In the genomic region with DNA sequence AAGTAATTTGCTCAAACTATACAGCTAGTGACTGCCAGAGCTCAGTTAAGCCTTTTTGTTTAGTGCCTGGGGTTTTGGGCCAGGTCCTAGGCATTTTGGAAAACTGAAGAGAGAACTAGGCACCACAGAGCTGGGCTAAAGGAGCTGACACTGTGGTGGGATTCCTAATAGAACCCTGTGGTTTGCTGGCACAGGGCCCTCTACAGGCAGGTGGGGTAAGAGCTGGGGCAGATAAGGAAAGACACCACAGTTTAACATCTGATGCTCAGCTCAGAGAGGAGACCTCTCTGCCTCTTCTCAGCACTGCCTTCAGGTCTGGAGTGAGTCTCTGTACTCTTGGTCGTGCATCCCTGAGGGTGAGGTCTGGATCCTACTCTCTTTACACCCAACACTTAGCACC, we compare ENCODE assay signal across 19 cellular contexts.
A peak's percentile ranks its signal among the peaks of the same experiment; 100 is the strongest.
DNase-seq lines count a peak whose midpoint lies in the region; ATAC-seq, FAIRE-seq and TF ChIP-seq lines count a peak whose summit lies in the region.
"Had no signal": no experiment of that assay in that cellular context is flagged by ENCODE, and none has a peak within 500 bp of the region (broad histone marks: within the 10 kb centered on the region; RNA-seq: fewer than 3 reads in every experiment).

No MANE protein-coding gene starts in this region.

- POLR2A ChIA-PET in A549 (lab: Yijun Ruan, JAX), result interaction anchor here (0.6 kb wide), 1 partner anchor 9 kb away, joined by 3 read pairs; no protein-coding TSS in a partner anchor

- H3K9me3 Mint-ChIP-seq in central memory CD8-positive, alpha-beta T cell, result no peaks in the 10 kb centered on the region
- H3K9me3 Mint-ChIP-seq in chondrocyte (ENCODE audit: low read depth), result no peaks in the 10 kb centered on the region
- H3K9me3 Mint-ChIP-seq: activated naive CD8-positive, alpha-beta T cell treated with anti-CD3 and anti-CD28 coated beads, Interleukin-2, amount 10 ng/mL, durations not matched to agents 7 days and 5 days; activated T-cell treated with anti-CD3 and anti-CD28 coated beads, Interleukin-2, amount 50 U/mL, for 72 hours had no signal

- CTCF ChIA-PET in A549 (lab: Yijun Ruan, JAX), result interaction anchor here (0.7 to 3.7 kb wide), 6 partner anchors 13 to 390 kb away, joined by 3 to 47 read pairs (median 4); no protein-coding TSS in a partner anchor

- peak overlapping the region; percentile 25 for H3K27ac Mint-ChIP-seq in central memory CD8-positive, alpha-beta T cell (ENCODE audit: low read depth)
- no peak overlapping the region for H3K27ac Mint-ChIP-seq in chondrocyte (ENCODE audit: unreplicated experiment)
- H3K27ac Mint-ChIP-seq: activated CD8-positive, alpha-beta T cell treated with anti-CD3 and anti-CD28 coated beads, Interleukin-2, amount 10 ng/mL, durations not matched to agents 7 days and 5 days; activated naive CD8-positive, alpha-beta T cell treated with anti-CD3 and anti-CD28 coated beads, Interleukin-2, amount 10 ng/mL, durations not matched to agents 7 days and 5 days; activated T-cell treated with anti-CD3 and anti-CD28 coated beads, Interleukin-2, amount 50 U/mL, for 72 hours had no signal

- peaks cover 26% of the 10 kb centered on the region for H3K4me1 Mint-ChIP-seq in central memory CD8-positive, alpha-beta T cell
- no peaks in the 10 kb centered on the region for H3K4me1 Mint-ChIP-seq in chondrocyte (ENCODE audit: low read depth)

- WGBS in A549 (ENCODE audit: missing lambda C conversion rate), result 71% methylated on average over 1 of the region's 1 CpG
- WGBS in sigmoid colon, 2 donors, result 88 to 93% methylated on average over 1 of the region's 1 CpG

- no peaks in the 10 kb centered on the region for H3K4me1 ChIP-seq in A549
- H3K4me1 ChIP-seq in sigmoid colon, result no peaks in the 10 kb centered on the region
- H3K4me1 ChIP-seq: breast epithelium had no signal

- H3K27me3 ChIP-seq in GM06990 (replicated peaks; ENCODE audit: control insufficient read depth, insufficient read depth, low read length) (no peaks in the 10 kb centered on the region), sigmoid colon (peaks cover 0 to 18% (median 0%) of the 10 kb centered on the region in 3 donors)
- H3K27me3 ChIP-seq: breast epithelium had no signal

- DNase-seq in A549 (ENCODE audit: low read depth in 1 of 2, low spot score in 1 of 2), result no peak
- no peak for DNase-seq in GM06990 (ENCODE audit: extremely low read depth, insufficient read length)
- peak; percentile 3 for DNase-seq in NB4 (ENCODE audit: low read depth)
- no peak for DNase-seq in central memory CD8-positive, alpha-beta T cell (ENCODE audit: low spot score in 2 of 2)
- no peak for DNase-seq in chondrocyte (ENCODE audit: low spot score)
- no peak for DNase-seq in inferior parietal cortex (ENCODE audit: extremely low spot score)
- no peak for DNase-seq in sigmoid colon
- no peak for DNase-seq in 8988T
- DNase-seq: activated CD8-positive, alpha-beta T cell treated with anti-CD3 and anti-CD28 coated beads, Interleukin-2, amount 10 ng/mL, durations not matched to agents 7 days and 5 days; activated naive CD8-positive, alpha-beta T cell treated with anti-CD3 and anti-CD28 coated beads, Interleukin-2, amount 10 ng/mL, durations not matched to agents 7 days and 5 days; activated T-cell treated with anti-CD3 and anti-CD28 coated beads, Interleukin-2, amount 50 U/mL, for 72 hours; Calu3; heart right ventricle; left cardiac atrium; NCI-H1417; nucleus accumbens; PC-3 had no signal

- TF ChIP-seq CTCF in A549 (IDR thresholded peaks at IDR 0.05) (no peak), GM06990 (IDR thresholded peaks at IDR 0.05; ENCODE audit: insufficient read depth, low read length, poor library complexity, severe bottlenecking) (peak; percentile 14), NB4 (IDR thresholded peaks at IDR 0.05; ENCODE audit: low read depth, low read length) (peak; percentile 46), chondrocyte (IDR thresholded peaks at IDR 0.05) (no peak), sigmoid colon (IDR thresholded peaks at IDR 0.05) (no peak)

- no peak for TF ChIP-seq RAD21 in A549 (conservative IDR thresholded peaks at IDR 0.05 in 1 of 2, IDR thresholded peaks at IDR 0.05 in 1 of 2)

- ATAC-seq in A549, result peak; percentile 70 to 74; a peak in 5 of 6 replicates
- ATAC-seq in central memory CD8-positive, alpha-beta T cell (replicated peaks; ENCODE audit: extremely low read depth, poor library complexity, severe bottlenecking), result no peak
- ATAC-seq: activated CD8-positive, alpha-beta T cell treated with anti-CD3 and anti-CD28 coated beads, Interleukin-2, amount 10 ng/mL, durations not matched to agents 7 days and 5 days; activated T-cell treated with anti-CD3 and anti-CD28 coated beads, Interleukin-2, amount 50 U/mL, for 72 hours; heart right ventricle; left cardiac atrium; PC-3; sciatic nerve had no signal

- no peaks in the 10 kb centered on the region for H3K9me3 ChIP-seq in A549
- H3K9me3 ChIP-seq in sigmoid colon, result no peaks in the 10 kb centered on the region
- H3K9me3 ChIP-seq: breast epithelium, heart right ventricle had no signal

- H3K4me3 Mint-ChIP-seq in central memory CD8-positive, alpha-beta T cell, result no peak overlapping the region
- H3K4me3 Mint-ChIP-seq in chondrocyte (ENCODE audit: unreplicated experiment), result no peak overlapping the region
- H3K4me3 Mint-ChIP-seq: activated CD8-positive, alpha-beta T cell treated with anti-CD3 and anti-CD28 coated beads, Interleukin-2, amount 10 ng/mL, durations not matched to agents 7 days and 5 days; activated naive CD8-positive, alpha-beta T cell treated with anti-CD3 and anti-CD28 coated beads, Interleukin-2, amount 10 ng/mL, durations not matched to agents 7 days and 5 days; activated T-cell treated with anti-CD3 and anti-CD28 coated beads, Interleukin-2, amount 50 U/mL, for 72 hours had no signal

- TF ChIP-seq POLR2A in A549 (IDR thresholded peaks at IDR 0.05; ENCODE audit: low read length) (no peak), NB4 (IDR thresholded peaks at IDR 0.05; ENCODE audit: extremely low read depth, insufficient read length) (no peak), sigmoid colon (IDR thresholded peaks at IDR 0.05) (no peak)

- H3K4me3 ChIP-seq in A549 (no peak overlapping the region), GM06990 (replicated peaks; ENCODE audit: low read depth, low read length) (no peak overlapping the region), NB4 (ENCODE audit: low read depth, low read length) (no peak overlapping the region), sigmoid colon (no peak overlapping the region)
- H3K4me3 ChIP-seq: breast epithelium, heart right ventricle had no signal

- H3K36me3 ChIP-seq in GM06990 (ENCODE audit: control insufficient read depth, insufficient read depth, low read length), result no peaks in the 10 kb centered on the region
- H3K36me3 ChIP-seq in sigmoid colon, result no peaks in the 10 kb centered on the region
- H3K36me3 ChIP-seq: breast epithelium, heart right ventricle had no signal

- no peaks in the 10 kb centered on the region for H3K27me3 Mint-ChIP-seq in central memory CD8-positive, alpha-beta T cell
- peaks cover 70% of the 10 kb centered on the region for H3K27me3 Mint-ChIP-seq in chondrocyte (ENCODE audit: low read depth)
- H3K27me3 Mint-ChIP-seq: activated naive CD8-positive, alpha-beta T cell treated with anti-CD3 and anti-CD28 coated beads, Interleukin-2, amount 10 ng/mL, durations not matched to agents 7 days and 5 days had no signal

- no peak overlapping the region for H3K4me2 ChIP-seq in A549

- intact Hi-C loops in sigmoid colon (cut with DNase I), result no loop called here

- H3K36me3 Mint-ChIP-seq in central memory CD8-positive, alpha-beta T cell (ENCODE audit: insufficient read depth), result peaks cover 3% of the 10 kb centered on the region
- no peaks in the 10 kb centered on the region for H3K36me3 Mint-ChIP-seq in chondrocyte (ENCODE audit: low read depth)

- no peak for FAIRE-seq in A549 (lab: Jason Lieb, UNC)

- H3K27ac ChIP-seq in A549 (no peak overlapping the region), sigmoid colon (no peak overlapping the region)
- H3K27ac ChIP-seq: heart right ventricle had no signal

- TF ChIP-seq EP300 in A549 (IDR thresholded peaks at IDR 0.05) (no peak), sigmoid colon (IDR thresholded peaks at IDR 0.05) (no peak)

TF ChIP-seq in A549, 52 proteins besides CTCF, POLR2A, EP300 and RAD21:
- no peak for TF ChIP-seq FOXS1 (CRISPR knock-in tag; IDR thresholded peaks at IDR 0.05)
- no peak for TF ChIP-seq CBX8 (IDR thresholded peaks at IDR 0.05)
- no peak for TF ChIP-seq HEYL (CRISPR knock-in tag; IDR thresholded peaks at IDR 0.05)
- TF ChIP-seq HOXA7 (CRISPR knock-in tag; IDR thresholded peaks at IDR 0.05), result no peak
- TF ChIP-seq TP53 (CRISPR knock-in tag; IDR thresholded peaks at IDR 0.05), result no peak
- TF ChIP-seq SMC3 (IDR thresholded peaks at IDR 0.05), result no peak
- TF ChIP-seq MAFK (IDR thresholded peaks at IDR 0.05; ENCODE audit: partially characterized antibody), result no peak
- no peak for TF ChIP-seq TFCP2L1 (CRISPR knock-in tag; IDR thresholded peaks at IDR 0.05)

Comparison
In these comparisons a context has a peak if more than half of its experiments do, and no peak if none do; other contexts are left out.
1. CTCF ChIP-seq: peak in GM06990 (single experiment) and NB4 (single experiment); none in A549 (single experiment), chondrocyte (single experiment) and sigmoid colon (0 of 4).